Comparison of ENCODE assay signal across 38 cellular contexts in genomic region chr7:1181031-1181430, GRCh38. TPM values are rescaled to one million over a fixed set of nuclear protein-coding genes. Genes with fewer than 3 reads are reported as not detected.
"Had no signal": no experiment of that assay in that cellular context is flagged by ENCODE, and none has a peak within 500 bp of the region (broad histone marks: within the 10 kb centered on the region; RNA-seq: fewer than 3 reads in every experiment).

No MANE protein-coding gene starts in this region.

- H3K4me1 ChIP-seq: psoas muscle had no signal

- H3K4me2 ChIP-seq: hepatocyte had no signal

- H3K4me3 ChIP-seq: coronary artery, gastrocnemius medialis, hepatocyte, left lung, mucosa of descending colon, psoas muscle, sigmoid colon, stomach, thyroid gland, vagina had no signal

- H3K36me3 Mint-ChIP-seq: mesothelial cell of epicardium; naive B cell; natural killer cell treated with Interleukin-12 subunit alpha and Interleukin-12 subunit beta and Interleukin-15 and Interleukin-18, amount 100 ng/mL, for 72 hours had no signal

- ATAC-seq: effector memory CD8-positive, alpha-beta T cell; gastrocnemius medialis; left cardiac atrium; left lung; mucosa of descending colon; natural killer cell treated with Interleukin-12 subunit alpha and Interleukin-12 subunit beta and Interleukin-15 and Interleukin-18, amount 100 ng/mL, for 72 hours; psoas muscle; right cardiac atrium; stimulated activated effector memory CD8-positive, alpha-beta T cell treated with anti-CD3 and anti-CD28 coated beads, Interleukin-12 subunit alpha, Interleukin-12 subunit beta, amount 100 ng/mL, for 72 hours had no signal

- H3K4me1 Mint-ChIP-seq: mesothelial cell of epicardium had no signal

- H3K79me2 ChIP-seq: hepatocyte had no signal

- H3K4me3 Mint-ChIP-seq: effector memory CD8-positive, alpha-beta T cell; mesothelial cell of epicardium; naive B cell; natural killer cell treated with Interleukin-12 subunit alpha and Interleukin-12 subunit beta and Interleukin-15 and Interleukin-18, amount 100 ng/mL, for 72 hours; neural crest cell; stimulated activated effector memory CD8-positive, alpha-beta T cell treated with anti-CD3 and anti-CD28 coated beads, Interleukin-12 subunit alpha, Interleukin-12 subunit beta, amount 100 ng/mL, for 72 hours had no signal

- H2AFZ ChIP-seq: hepatocyte had no signal

- H3K9me3 ChIP-seq: gastrocnemius medialis, left lung, mucosa of descending colon, psoas muscle, sigmoid colon, stomach, thyroid gland, vagina had no signal

- H3K27ac ChIP-seq: coronary artery, epithelial cell of prostate, gastrocnemius medialis, hepatocyte, left lung, psoas muscle, sigmoid colon, stomach, thyroid gland, vagina had no signal

- DNase-seq: effector memory CD8-positive, alpha-beta T cell; foreskin fibroblast; gastrocnemius medialis; head of caudate nucleus; left cardiac atrium; mesenchymal stem cell; mucosa of descending colon; naive B cell; nucleus accumbens; psoas muscle; right cardiac atrium; sigmoid colon; stimulated activated CD4-positive, alpha-beta T cell treated with anti-CD3 and anti-CD28 coated beads, Interleukin-2, amount 100 ng/mL, for 24 hours; stimulated activated CD4-positive, alpha-beta T cell treated with anti-CD3 and anti-CD28 coated beads, Interleukin-4, amount 100 ng/mL, for 24 hours; stimulated activated naive CD4-positive, alpha-beta T cell treated with Interleukin-2 at 50 U/mL for 16 hours; stomach; thyroid gland; trophoblast cell had no signal

- H3K9me3 Mint-ChIP-seq: effector memory CD8-positive, alpha-beta T cell; natural killer cell treated with Interleukin-12 subunit alpha and Interleukin-12 subunit beta and Interleukin-15 and Interleukin-18, amount 100 ng/mL, for 72 hours had no signal

- H3K27ac Mint-ChIP-seq: effector memory CD8-positive, alpha-beta T cell; mesothelial cell of epicardium; natural killer cell treated with Interleukin-12 subunit alpha and Interleukin-12 subunit beta and Interleukin-15 and Interleukin-18, amount 100 ng/mL, for 72 hours; stimulated activated effector memory CD8-positive, alpha-beta T cell treated with anti-CD3 and anti-CD28 coated beads, Interleukin-12 subunit alpha, Interleukin-12 subunit beta, amount 100 ng/mL, for 72 hours had no signal

- H3K36me3 ChIP-seq: gastrocnemius medialis, left lung, sigmoid colon, stomach, thyroid gland, vagina had no signal

- H3K27me3 ChIP-seq: thyroid gland, vagina had no signal

RNA-seq across cellular contexts. Expression of gene UNCX, which starts 51.6 kb away (rescaled TPM):
- total RNA-seq: dermis microvascular lymphatic vessel endothelial cell; esophagus mucosa; gastrocnemius medialis; glomerular endothelial cell; hepatocyte; left cardiac atrium; left lung; lower leg skin; lung microvascular endothelial cell; mesothelial cell of epicardium; mucosa of descending colon; natural killer cell treated with Interleukin-12 subunit alpha and Interleukin-12 subunit beta and Interleukin-15 and Interleukin-18, amount 100 ng/mL, for 72 hours; osteocyte; psoas muscle; renal cortical epithelial cell; right cardiac atrium; sigmoid colon; skeletal muscle tissue; stomach; subcutaneous adipose tissue; temporal lobe; thyroid gland; ureter; vagina had no signal
- polyA plus RNA-seq: hepatocyte, psoas muscle, right cardiac atrium, sigmoid colon, stomach had no signal
